In genomic region chr17:80720624-80721577, GRCh38 we compare ENCODE assay signal across 9 cellular contexts.
DNase-seq lines count a peak whose midpoint lies in the region; ATAC-seq, FAIRE-seq and TF ChIP-seq lines count a peak whose summit lies in the region.
"Had no signal": no experiment of that assay in that cellular context is flagged by ENCODE, and none has a peak within 500 bp of the region (broad histone marks: within the 10 kb centered on the region; RNA-seq: fewer than 3 reads in every experiment).

No MANE protein-coding gene starts in this region.

- no peak for TF ChIP-seq POLR2A in HepG2 (IDR thresholded peaks at IDR 0.05; ENCODE audit: insufficient read depth in 1 of 2, low read depth in 2 of 2, low read length in 2 of 2)
- TF ChIP-seq POLR2A in stomach (IDR thresholded peaks at IDR 0.05) = no peak

- peaks cover 48% of the 10 kb centered on the region for H3K4me1 Mint-ChIP-seq in activated T-helper 2 cell treated with anti-CD3 and anti-CD28 coated beads, Interferon-gamma antibody, Interleukin-2, Interleukin-4, amounts not matched to agents 10 μg/mL and 5 μg/mL and 100 μg/mL, durations not matched to agents 14 hours and 24 hours and 36 hours (ENCODE audit: low read depth)

- H2AFZ ChIP-seq in HepG2 (ENCODE audit: low read length) = no peak overlapping the region

- FAIRE-seq in HepG2 (lab: Jason Lieb, UNC) = no peak
- FAIRE-seq: A204.1 had no signal

- intact Hi-C loops in activated T-helper 2 cell treated with anti-CD3 and anti-CD28 coated beads, Interferon-gamma antibody, Interleukin-2, Interleukin-4, amounts not matched to agents 10 μg/mL and 5 μg/mL and 100 μg/mL, durations not matched to agents 14 hours and 24 hours and 36 hours (cut with micrococcal nuclease) = no loop called here
- intact Hi-C loops in HepG2 (cut with micrococcal nuclease; ENCODE audit: unreplicated experiment) = no loop called here
- intact Hi-C loops in stomach (cut with DNase I; ENCODE audit: low total_unique reads) = no loop called here

- no peak; the same call in 2 of the 3 replicates for ATAC-seq in HepG2
- ATAC-seq in HG02852 (IDR thresholded peaks at IDR 0.05; ENCODE audit: unreplicated experiment) = no peak
- ATAC-seq in HG02798 (IDR thresholded peaks at IDR 0.05; ENCODE audit: poor library complexity, unreplicated experiment) = no peak

- 93% methylated on average over 34 of the region's 35 CpGs for WGBS in HepG2 (ENCODE audit: low lambda C conversion rate)
- 59 to 68% (median 64%) methylated on average over 35 of the region's 35 CpGs for WGBS in stomach, 5 donors

- H3K27ac ChIP-seq in HepG2 (ENCODE audit: extremely low read length, insufficient read depth, low read length) (no peak overlapping the region), stomach (peak overlapping the region in 2 of 5 donors; percentile 9 to 31)

- no peaks in the 10 kb centered on the region for H3K9me3 Mint-ChIP-seq in activated T-helper 2 cell treated with anti-CD3 and anti-CD28 coated beads, Interferon-gamma antibody, Interleukin-2, Interleukin-4, amounts not matched to agents 10 μg/mL and 5 μg/mL and 100 μg/mL, durations not matched to agents 14 hours and 24 hours and 36 hours

- H3K27me3 Mint-ChIP-seq in activated T-helper 2 cell treated with anti-CD3 and anti-CD28 coated beads, Interferon-gamma antibody, Interleukin-2, Interleukin-4, amounts not matched to agents 10 μg/mL and 5 μg/mL and 100 μg/mL, durations not matched to agents 14 hours and 24 hours and 36 hours (ENCODE audit: low read depth) = no peaks in the 10 kb centered on the region

- in situ Hi-C loops in HepG2 (cut with HindIII; ENCODE audit: extremely low pct_ligation_motif_present, low pct_unique_long_range_greater_than_20kb) = no loop called here

- CTCF ChIA-PET in HepG2 (lab: Yijun Ruan, JAX; ENCODE audit: low intra/inter-chr PET ratio, low total read pairs) = no interaction called here

- H3K27ac Mint-ChIP-seq in activated T-helper 2 cell treated with anti-CD3 and anti-CD28 coated beads, Interferon-gamma antibody, Interleukin-2, Interleukin-4, amounts not matched to agents 10 μg/mL and 5 μg/mL and 100 μg/mL, durations not matched to agents 14 hours and 24 hours and 36 hours = peak overlapping the region; percentile 77

- H3K9ac ChIP-seq in HepG2 (ENCODE audit: insufficient read depth, low read depth, low read length) = no peak overlapping the region

- DNase-seq in DMS53 (lab: John Stamatoyannopoulos, UW) = peak; percentile 21
- DNase-seq in DMS53 treated with DMSO at 0.1 percent for 48 hours (lab: John Stamatoyannopoulos, UW; ENCODE audit: unreplicated experiment) = no peak
- DNase-seq in activated T-helper 2 cell treated with anti-CD3 and anti-CD28 coated beads, Interferon-gamma antibody, Interleukin-2, Interleukin-4, amounts not matched to agents 10 μg/mL and 5 μg/mL and 100 μg/mL, durations not matched to agents 14 hours and 24 hours and 36 hours (ENCODE audit: low spot score) = peak; percentile 59
- DNase-seq in HepG2 (ENCODE audit: low spot score) = no peak
- DNase-seq in stomach = peak; percentile 37
- no peak for DNase-seq in NCI-H1048 (lab: John Stamatoyannopoulos, UW)

- TF ChIP-seq EP300 in HepG2 (IDR thresholded peaks at IDR 0.05; ENCODE audit: low read depth in 2 of 2, low read length in 2 of 2) (no peak), HepG2 (CRISPR knock-in tag; IDR thresholded peaks at IDR 0.05; ENCODE audit: borderline replicate concordance) (no peak), stomach (IDR thresholded peaks at IDR 0.05) (no peak)

- H3K36me3 ChIP-seq in HepG2 (replicated peaks in 1 of 2; ENCODE audit: control insufficient read depth in 1 of 2, insufficient read depth in 2 of 2, low read length in 2 of 2) = peaks cover 2 to 5% of the 10 kb centered on the region in 2 experiments; a peak in 1 of 5 replicates
- H3K36me3 ChIP-seq in stomach = no peaks in the 10 kb centered on the region

- no peak overlapping the region for H3K4me2 ChIP-seq in HepG2 (ENCODE audit: low read depth, low read length)

- BruUV-seq in HepG2 (replicated peaks; lab: Mats Ljungman, UMichigan) = no TSS peak

- H3K9me3 ChIP-seq in HepG2 (ENCODE audit: low read length) (no peaks in the 10 kb centered on the region), stomach (no peaks in the 10 kb centered on the region)

- peaks cover 14% of the 10 kb centered on the region; the same call in 1 of the 2 replicates for H4K20me1 ChIP-seq in HepG2 (ENCODE audit: insufficient read depth, low read length)

- no peak for TF ChIP-seq RAD21 in HepG2 (CRISPR knock-in tag; IDR thresholded peaks at IDR 0.05)

- H3K79me2 ChIP-seq in HepG2 (ENCODE audit: insufficient read depth, low read length) = peaks cover 32% of the 10 kb centered on the region

- peaks cover 10% of the 10 kb centered on the region for H3K4me1 ChIP-seq in HepG2 (ENCODE audit: insufficient read depth, low read length)
- peaks cover 0 to 19% (median 12%) of the 10 kb centered on the region in 4 donors for H3K4me1 ChIP-seq in stomach

- H3K4me3 ChIP-seq in HepG2 (replicated peaks in 1 of 3; ENCODE audit: insufficient read depth in 1 of 3, low read depth in 2 of 3, low read length in 3 of 3) = no peak overlapping the region
- no peak overlapping the region for H3K4me3 ChIP-seq in stomach

- H3K27me3 ChIP-seq in HepG2 (ENCODE audit: control insufficient read depth in 1 of 2, insufficient read depth in 2 of 2, low read length in 2 of 2) (no peaks in the 10 kb centered on the region), stomach (no peaks in the 10 kb centered on the region)

- peaks cover 16% of the 10 kb centered on the region for H3K36me3 Mint-ChIP-seq in activated T-helper 2 cell treated with anti-CD3 and anti-CD28 coated beads, Interferon-gamma antibody, Interleukin-2, Interleukin-4, amounts not matched to agents 10 μg/mL and 5 μg/mL and 100 μg/mL, durations not matched to agents 14 hours and 24 hours and 36 hours (ENCODE audit: low read depth)

- POLR2A ChIA-PET in HepG2 (lab: Yijun Ruan, JAX) = no interaction called here

- H3K4me3 Mint-ChIP-seq in activated T-helper 2 cell treated with anti-CD3 and anti-CD28 coated beads, Interferon-gamma antibody, Interleukin-2, Interleukin-4, amounts not matched to agents 10 μg/mL and 5 μg/mL and 100 μg/mL, durations not matched to agents 14 hours and 24 hours and 36 hours (ENCODE audit: low read depth) = peak overlapping the region; percentile 2

- TF ChIP-seq CTCF in HepG2 (CRISPR knock-in tag; IDR thresholded peaks at IDR 0.05) = no peak
- TF ChIP-seq CTCF in stomach (IDR thresholded peaks at IDR 0.05) = no peak

TF ChIP-seq in HepG2, 621 proteins besides CTCF, POLR2A, EP300 and RAD21:
- peak; percentile 86 for TF ChIP-seq ZBTB33 (CRISPR knock-in tag; IDR thresholded peaks at IDR 0.05)
- TF ChIP-seq ZNF644 (CRISPR knock-in tag; IDR thresholded peaks at IDR 0.05; ENCODE audit: low read depth) = no peak
- peak; percentile 32; the same call in 1 of the 2 replicates for TF ChIP-seq ZBTB38 (CRISPR knock-in tag; IDR thresholded peaks at IDR 0.05)
TF ChIP-seq in HepG2: peak in this region for 2.

Comparison
In these comparisons a context has a peak if more than half of its experiments do, and no peak if none do; other contexts are left out.
1. DNase-seq: peak in DMS53 (single experiment), activated T-helper 2 cell treated with anti-CD3 and anti-CD28 coated beads, Interferon-gamma antibody, Interleukin-2, Interleukin-4, amounts not matched to agents 10 μg/mL and 5 μg/mL and 100 μg/mL, durations not matched to agents 14 hours and 24 hours and 36 hours (single experiment) and stomach (single experiment); none in DMS53 treated with DMSO at 0.1 percent for 48 hours (single experiment), HepG2 (single experiment) and NCI-H1048 (single experiment).